In genomic region chr9:112533660-112534059, GRCh38 we compare ENCODE assay signal across 33 cellular contexts.
"Had no signal": no experiment of that assay in that cellular context is flagged by ENCODE, and none has a peak within 500 bp of the region (broad histone marks: within the 10 kb centered on the region; RNA-seq: fewer than 3 reads in every experiment).

No MANE protein-coding gene starts in this region.

- H3K27ac ChIP-seq: brain microvascular endothelial cell, SJSA1, VCaP had no signal

- H3K36me3 Mint-ChIP-seq: activated naive CD4-positive, alpha-beta T cell treated with anti-CD3 and anti-CD28 coated beads, Interleukin-2, amount 10 ng/mL, durations not matched to agents 7 days and 5 days had no signal

- ATAC-seq: activated CD8-positive, alpha-beta T cell treated with anti-CD3 and anti-CD28 coated beads, Interleukin-2, amount 10 ng/mL, durations not matched to agents 7 days and 5 days; activated naive CD8-positive, alpha-beta T cell treated with anti-CD3 and anti-CD28 coated beads, Interleukin-2, amount 50 U/mL, for 24 hours; Panc1; SK-N-SH treated with all-trans-retinoic acid at 6 μM for 48 hours; T-cell; T-helper 17 cell had no signal

- H3K27me3 ChIP-seq: brain microvascular endothelial cell, SJSA1 had no signal

- H3K4me3 ChIP-seq: SJSA1 had no signal

- H3K36me3 ChIP-seq: brain microvascular endothelial cell, SJSA1 had no signal

- H3K9me3 ChIP-seq: SJSA1 had no signal

- H3K27me3 Mint-ChIP-seq: activated naive CD4-positive, alpha-beta T cell treated with anti-CD3 and anti-CD28 coated beads, Interleukin-2, amount 10 ng/mL, durations not matched to agents 7 days and 5 days; activated naive CD8-positive, alpha-beta T cell; activated naive CD8-positive, alpha-beta T cell treated with anti-CD3 and anti-CD28 coated beads, Interleukin-2, amount 50 U/mL, for 24 hours; activated T-cell treated with anti-CD3 and anti-CD28 coated beads, Interleukin-2, amount 50 U/mL, for 24 hours; T-cell; T-helper 17 cell had no signal

- H3K4me1 Mint-ChIP-seq: activated naive CD4-positive, alpha-beta T cell treated with anti-CD3 and anti-CD28 coated beads, Interleukin-2, amount 10 ng/mL, durations not matched to agents 7 days and 5 days; T-helper 17 cell had no signal

- H3K9me3 Mint-ChIP-seq: activated naive CD4-positive, alpha-beta T cell treated with anti-CD3 and anti-CD28 coated beads, Interleukin-2, amount 10 ng/mL, durations not matched to agents 7 days and 5 days; activated T-cell treated with anti-CD3 and anti-CD28 coated beads, Interleukin-2, amount 50 U/mL, for 24 hours; activated T-helper 2 cell treated with anti-CD3 and anti-CD28 coated beads, Interferon-gamma antibody, Interleukin-2, Interleukin-4, amounts not matched to agents 10 μg/mL and 5 μg/mL and 100 μg/mL, durations not matched to agents 14 hours and 24 hours and 36 hours; T-cell had no signal

- H3K4me3 Mint-ChIP-seq: activated CD8-positive, alpha-beta T cell treated with anti-CD3 and anti-CD28 coated beads, Interleukin-2, amount 10 ng/mL, durations not matched to agents 7 days and 5 days; activated naive CD4-positive, alpha-beta T cell treated with anti-CD3 and anti-CD28 coated beads, Interleukin-2, amount 10 ng/mL, durations not matched to agents 7 days and 5 days; activated naive CD8-positive, alpha-beta T cell; activated naive CD8-positive, alpha-beta T cell treated with anti-CD3 and anti-CD28 coated beads, Interleukin-2, amount 50 U/mL, for 24 hours; activated T-cell treated with anti-CD3 and anti-CD28 coated beads, Interleukin-2, amount 50 U/mL, for 24 hours; T-cell; T-helper 17 cell had no signal

- H3K27ac Mint-ChIP-seq: activated CD8-positive, alpha-beta T cell treated with anti-CD3 and anti-CD28 coated beads, Interleukin-2, amount 10 ng/mL, durations not matched to agents 7 days and 5 days; activated naive CD4-positive, alpha-beta T cell treated with anti-CD3 and anti-CD28 coated beads, Interleukin-2, amount 10 ng/mL, durations not matched to agents 7 days and 5 days; activated naive CD8-positive, alpha-beta T cell; activated T-cell treated with anti-CD3 and anti-CD28 coated beads, Interleukin-2, amount 50 U/mL, for 24 hours; activated T-helper 2 cell treated with anti-CD3 and anti-CD28 coated beads, Interferon-gamma antibody, Interleukin-2, Interleukin-4, amounts not matched to agents 10 μg/mL and 5 μg/mL and 100 μg/mL, durations not matched to agents 14 hours and 24 hours and 36 hours; T-cell; T-helper 17 cell had no signal

- DNase-seq: activated CD4-positive, alpha-beta T cell treated with anti-CD3 and anti-CD28 coated beads for 1 hour; activated CD4-positive, alpha-beta T cell treated with anti-CD3 and anti-CD28 coated beads for 48 hours; activated CD4-positive, alpha-beta T cell treated with anti-CD3 and anti-CD28 coated beads, Interleukin-2, amount 50 U/mL, for 48 hours; activated CD4-positive, CD25-positive, alpha-beta regulatory T cell; activated CD8-positive, alpha-beta T cell treated with anti-CD3 and anti-CD28 coated beads, Interleukin-2, amount 10 ng/mL, durations not matched to agents 7 days and 5 days; activated gamma-delta T cell; activated naive CD4-positive, alpha-beta T cell treated with anti-CD3 and anti-CD28 coated beads, Interleukin-2, amount 10 ng/mL, durations not matched to agents 7 days and 5 days; activated naive CD8-positive, alpha-beta T cell treated with anti-CD3 and anti-CD28 coated beads, Interleukin-2, amount 50 U/mL, for 24 hours; activated T-cell treated with anti-CD3 and anti-CD28 coated beads, Interleukin-2, amount 50 U/mL, for 24 hours; aorta; brain microvascular endothelial cell; central memory CD4-positive, alpha-beta T cell; NCI-H1092 treated with DMSO at 0.1 percent for 48 hours; NCI-H1417; NCI-H187 treated with DMSO at 0.1 percent for 48 hours; NCI-H2081; NCI-H2171 treated with DMSO at 0.1 percent for 48 hours; NCI-H2227 treated with DMSO at 0.1 percent for 48 hours; NCI-H446; NCI-H510A treated with DMSO at 0.1 percent for 48 hours; NCI-H526 treated with DMSO at 0.1 percent for 48 hours; NCI-H774; RPMI8226; SHP77 treated with DMSO at 0.1 percent for 48 hours; T-cell; T-helper 17 cell; T-helper 9 cell had no signal
